10 cellular contexts compared by ENCODE assay signal in the genomic region with DNA sequence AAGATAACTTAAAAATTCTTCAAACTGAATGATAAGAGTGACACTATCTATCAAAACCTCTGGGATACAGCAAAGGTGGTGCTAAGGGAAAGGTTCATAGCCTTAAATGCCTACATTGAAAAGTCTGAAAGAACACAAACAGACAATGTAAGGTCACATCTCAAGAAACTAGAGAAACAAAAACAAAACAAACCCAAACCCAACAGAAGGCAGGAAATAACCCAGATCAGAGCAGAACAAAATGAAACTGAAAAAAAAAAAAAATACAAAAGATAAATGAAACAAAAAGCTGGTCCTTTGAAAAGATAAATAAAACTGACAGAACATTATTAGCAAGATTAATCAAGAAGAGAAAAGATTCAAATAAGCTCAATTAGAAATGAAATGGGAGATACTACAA. TPM values are rescaled to one million over a fixed set of nuclear protein-coding genes. Genes with fewer than 3 reads are reported as not detected.
DNase-seq lines count a peak whose midpoint lies in the region; ATAC-seq and TF ChIP-seq lines count a peak whose summit lies in the region.
"Had no signal": no experiment of that assay in that cellular context is flagged by ENCODE, and none has a peak within 500 bp of the region (broad histone marks: within the 10 kb centered on the region; RNA-seq: fewer than 3 reads in every experiment).

No MANE protein-coding gene starts in this region.

- intact Hi-C loops in esophagus muscularis mucosa (cut with DNase I) = no loop called here

- POLR2A ChIA-PET in activated CD4-positive, alpha-beta memory T cell treated with anti-CD3 and anti-CD28 coated beads, Interleukin-2, amount 10 ng/mL, durations not matched to agents 7 days and 5 days (lab: Charles Lee) = interaction anchor here (1.9 to 2.4 kb wide), 2 partner anchors 315 to 526 kb away, joined by 8 read pairs; a partner anchor contains a TSS

- H3K9me3 Mint-ChIP-seq in activated T-cell treated with anti-CD3 and anti-CD28 coated beads, Interleukin-2, amount 50 U/mL, for 4 hours = no peaks in the 10 kb centered on the region
- peaks cover 3% of the 10 kb centered on the region for H3K9me3 Mint-ChIP-seq in activated CD4-positive, alpha-beta memory T cell treated with anti-CD3 and anti-CD28 coated beads, Interleukin-2, amount 10 ng/mL, durations not matched to agents 7 days and 5 days
- no peaks in the 10 kb centered on the region for H3K9me3 Mint-ChIP-seq in stimulated activated effector memory CD8-positive, alpha-beta T cell treated with anti-CD3 and anti-CD28 coated beads, Interleukin-12 subunit alpha, Interleukin-12 subunit beta, amount 100 ng/mL, for 72 hours

- H3K9me3 ChIP-seq in esophagus muscularis mucosa = no peaks in the 10 kb centered on the region
- H3K9me3 ChIP-seq: neutrophil had no signal

- H3K27ac Mint-ChIP-seq in activated CD4-positive, alpha-beta memory T cell treated with anti-CD3 and anti-CD28 coated beads, Interleukin-2, amount 10 ng/mL, durations not matched to agents 7 days and 5 days = peak overlapping the region; percentile 93
- H3K27ac Mint-ChIP-seq in stimulated activated effector memory CD8-positive, alpha-beta T cell treated with anti-CD3 and anti-CD28 coated beads, Interleukin-12 subunit alpha, Interleukin-12 subunit beta, amount 100 ng/mL, for 72 hours = peak overlapping the region; percentile 96

- H3K36me3 Mint-ChIP-seq in activated T-cell treated with anti-CD3 and anti-CD28 coated beads, Interleukin-2, amount 50 U/mL, for 4 hours (ENCODE audit: insufficient read depth) = no peaks in the 10 kb centered on the region
- H3K36me3 Mint-ChIP-seq in activated CD4-positive, alpha-beta memory T cell treated with anti-CD3 and anti-CD28 coated beads, Interleukin-2, amount 10 ng/mL, durations not matched to agents 7 days and 5 days (ENCODE audit: low read depth) = peaks cover 40% of the 10 kb centered on the region
- H3K36me3 Mint-ChIP-seq in stimulated activated effector memory CD8-positive, alpha-beta T cell treated with anti-CD3 and anti-CD28 coated beads, Interleukin-12 subunit alpha, Interleukin-12 subunit beta, amount 100 ng/mL, for 72 hours = no peaks in the 10 kb centered on the region

- H3K36me3 ChIP-seq in esophagus muscularis mucosa = no peaks in the 10 kb centered on the region
- H3K36me3 ChIP-seq: neutrophil had no signal

- peak overlapping the region; percentile 62 for H3K4me3 Mint-ChIP-seq in activated T-cell treated with anti-CD3 and anti-CD28 coated beads, Interleukin-2, amount 50 U/mL, for 4 hours
- H3K4me3 Mint-ChIP-seq in activated CD4-positive, alpha-beta memory T cell treated with anti-CD3 and anti-CD28 coated beads, Interleukin-2, amount 10 ng/mL, durations not matched to agents 7 days and 5 days = peak overlapping the region; percentile 74
- peak overlapping the region; percentile 73 for H3K4me3 Mint-ChIP-seq in stimulated activated effector memory CD8-positive, alpha-beta T cell treated with anti-CD3 and anti-CD28 coated beads, Interleukin-12 subunit alpha, Interleukin-12 subunit beta, amount 100 ng/mL, for 72 hours

- peaks cover 55% of the 10 kb centered on the region for H3K4me1 Mint-ChIP-seq in activated T-cell treated with anti-CD3 and anti-CD28 coated beads, Interleukin-2, amount 50 U/mL, for 4 hours (ENCODE audit: low read depth)
- peaks cover 53% of the 10 kb centered on the region for H3K4me1 Mint-ChIP-seq in activated CD4-positive, alpha-beta memory T cell treated with anti-CD3 and anti-CD28 coated beads, Interleukin-2, amount 10 ng/mL, durations not matched to agents 7 days and 5 days
- peaks cover 46% of the 10 kb centered on the region for H3K4me1 Mint-ChIP-seq in stimulated activated effector memory CD8-positive, alpha-beta T cell treated with anti-CD3 and anti-CD28 coated beads, Interleukin-12 subunit alpha, Interleukin-12 subunit beta, amount 100 ng/mL, for 72 hours

- H3K27me3 Mint-ChIP-seq in activated T-cell treated with anti-CD3 and anti-CD28 coated beads, Interleukin-2, amount 50 U/mL, for 4 hours (ENCODE audit: low read depth) = no peaks in the 10 kb centered on the region
- no peaks in the 10 kb centered on the region for H3K27me3 Mint-ChIP-seq in activated CD4-positive, alpha-beta memory T cell treated with anti-CD3 and anti-CD28 coated beads, Interleukin-2, amount 10 ng/mL, durations not matched to agents 7 days and 5 days

- DNase-seq in activated T-cell treated with anti-CD3 and anti-CD28 coated beads, Interleukin-2, amount 50 U/mL, for 4 hours = no peak
- DNase-seq in activated T-cell treated with anti-CD3 and anti-CD28 coated beads for 4 hours (no peak), esophagus muscularis mucosa (ENCODE audit: extremely low spot score) (no peak), KG1 (lab: John Stamatoyannopoulos, UW) (no peak), NCI-H345 (lab: John Stamatoyannopoulos, UW) (no peak)
- DNase-seq in activated CD4-positive, alpha-beta memory T cell treated with anti-CD3 and anti-CD28 coated beads, Interleukin-2, amount 10 ng/mL, durations not matched to agents 7 days and 5 days = no peak
- no peak for DNase-seq in stimulated activated effector memory CD8-positive, alpha-beta T cell treated with anti-CD3 and anti-CD28 coated beads, Interleukin-12 subunit alpha, Interleukin-12 subunit beta, amount 100 ng/mL, for 72 hours (ENCODE audit: low spot score in 2 of 2)
- DNase-seq: NCI-H2171 treated with DMSO at 0.1 percent for 48 hours had no signal

- no peak for TF ChIP-seq POLR2A in esophagus muscularis mucosa (IDR thresholded peaks at IDR 0.05; ENCODE audit: low read depth)

- no peak for ATAC-seq in activated T-cell treated with anti-CD3 and anti-CD28 coated beads, Interleukin-2, amount 50 U/mL, for 4 hours
- ATAC-seq in HG02938 (IDR thresholded peaks at IDR 0.05; ENCODE audit: unreplicated experiment) = peak; percentile 95
- ATAC-seq in stimulated activated effector memory CD8-positive, alpha-beta T cell treated with anti-CD3 and anti-CD28 coated beads, Interleukin-12 subunit alpha, Interleukin-12 subunit beta, amount 100 ng/mL, for 72 hours = no peak

- H3K4me3 ChIP-seq in esophagus muscularis mucosa = no peak overlapping the region

- no peak overlapping the region for H3K27ac ChIP-seq in esophagus muscularis mucosa (replicated peaks in 1 of 4)
- H3K27ac ChIP-seq: neutrophil had no signal

- H3K27me3 ChIP-seq in esophagus muscularis mucosa = no peaks in the 10 kb centered on the region
- H3K27me3 ChIP-seq: neutrophil had no signal

- CTCF ChIA-PET in activated CD4-positive, alpha-beta memory T cell treated with anti-CD3 and anti-CD28 coated beads, Interleukin-2, amount 10 ng/mL, durations not matched to agents 7 days and 5 days (lab: Charles Lee) = interaction anchor here (0.8 to 1.8 kb wide), 5 partner anchors 9 to 113 kb away, joined by 3 to 9 read pairs (median 5); no protein-coding TSS in a partner anchor

- TF ChIP-seq CTCF in esophagus muscularis mucosa (IDR thresholded peaks at IDR 0.05) = no peak

- TF ChIP-seq EP300 in esophagus muscularis mucosa (IDR thresholded peaks at IDR 0.05) = no peak

- peaks cover 11 to 25% (median 17%) of the 10 kb centered on the region in 4 donors for H3K4me1 ChIP-seq in esophagus muscularis mucosa

RNA-seq across cellular contexts. Expression of a gene that starts 6.8 kb away (rescaled TPM):
- 10 to 100 TPM; 10.7 to 18.7 (median 13.5) TPM for total RNA-seq in activated T-cell treated with anti-CD3 and anti-CD28 coated beads, Interleukin-2, amount 50 U/mL, for 4 hours
- total RNA-seq in activated CD4-positive, alpha-beta memory T cell treated with anti-CD3 and anti-CD28 coated beads, Interleukin-2, amount 10 ng/mL, durations not matched to agents 7 days and 5 days = 10 to 100 TPM; 63.1 to 71.3 TPM
- total RNA-seq in esophagus muscularis mucosa = 10 to 100 TPM; 11.6 to 18.7 (median 13.3) TPM

RNA-seq across cellular contexts. Expression of a gene that starts 34.7 kb away (rescaled TPM):
- total RNA-seq in activated T-cell treated with anti-CD3 and anti-CD28 coated beads, Interleukin-2, amount 50 U/mL, for 4 hours = not detected
- not detected for total RNA-seq in activated CD4-positive, alpha-beta memory T cell treated with anti-CD3 and anti-CD28 coated beads, Interleukin-2, amount 10 ng/mL, durations not matched to agents 7 days and 5 days
- total RNA-seq in esophagus muscularis mucosa = not detected
